In the genomic region with DNA sequence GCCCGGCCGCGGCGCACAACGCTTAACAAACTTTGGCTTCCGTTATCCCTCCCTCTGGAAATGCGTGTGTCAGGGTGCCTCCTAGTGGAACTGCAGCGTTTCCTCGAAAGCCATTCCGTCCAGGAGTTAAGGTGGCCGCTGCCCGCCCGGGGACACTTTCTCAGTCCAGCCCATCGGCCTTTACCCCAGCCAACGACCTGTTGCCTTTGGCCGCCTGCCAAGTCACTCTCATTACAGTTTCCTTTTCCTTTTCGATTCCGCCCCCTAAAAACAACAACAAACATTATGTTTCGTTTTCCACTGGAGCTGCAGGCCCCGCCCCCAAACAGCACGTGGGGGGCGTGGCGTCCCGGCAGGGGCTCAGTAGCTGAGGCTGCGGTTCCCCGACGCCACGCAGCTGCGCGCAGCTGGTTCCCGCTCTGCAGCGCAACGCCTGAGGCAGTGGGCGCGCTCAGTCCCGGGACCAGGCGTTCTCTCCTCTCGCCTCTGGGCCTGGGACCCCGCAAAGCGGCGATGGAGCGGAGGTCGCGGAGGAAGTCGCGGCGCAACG, we compare ENCODE assay signal across 8 cellular contexts. TPM values are rescaled to one million over a fixed set of nuclear protein-coding genes. Genes with fewer than 3 reads are reported as not detected.
A peak's percentile ranks its signal among the peaks of the same experiment; 100 is the strongest.
DNase-seq lines count a peak whose midpoint lies in the region; ATAC-seq and TF ChIP-seq lines count a peak whose summit lies in the region.

A gene (plus strand): TSS at position 363 of the 550 bp plus-strand sequence. CDS start 151 bp downstream, at position 514.

- H3K4me3 ChIP-seq in Panc1 (ENCODE audit: low read depth in 2 of 2, low read length in 2 of 2) (peak within 1 kb of the TSS; percentile 53 to 57), fibroblast of mammary gland (ENCODE audit: control insufficient read depth, low read depth, low read length) (peak within 1 kb of the TSS; percentile 57)
- peak within 1 kb of the TSS; percentile 100 for H3K4me3 ChIP-seq in naive thymus-derived CD4-positive, alpha-beta T cell (ENCODE audit: low read length)

- H3K27ac Mint-ChIP-seq in Calu3 (ENCODE audit: unreplicated experiment): peak within 1 kb of the TSS; percentile 85
- H3K27ac Mint-ChIP-seq in naive thymus-derived CD4-positive, alpha-beta T cell: peak within 1 kb of the TSS; percentile 94 to 100 (median 99)
- peak within 1 kb of the TSS; percentile 91 for H3K27ac Mint-ChIP-seq in stimulated activated memory B cell treated with anti-CD40 and anti-IgM and Interleukin-4, amounts not matched to agents 10 μg/mL and 1 μg/mL and 100 μg/mL, for 72 hours

- no peaks in the 10 kb centered on the region for H3K4me1 ChIP-seq in Panc1 (ENCODE audit: control insufficient read depth, insufficient read depth, low read length)
- H3K4me1 ChIP-seq in naive thymus-derived CD4-positive, alpha-beta T cell (ENCODE audit: control insufficient read depth in 2 of 2, insufficient read depth in 2 of 2, low read length in 2 of 2): peaks cover 5 to 6% of the 10 kb centered on the region in 2 donors

- H3K27ac ChIP-seq in Panc1 (ENCODE audit: low read length): no peak within 1 kb of the TSS
- H3K27ac ChIP-seq in naive thymus-derived CD4-positive, alpha-beta T cell (ENCODE audit: low read depth, low read length): peak within 1 kb of the TSS; percentile 72

- POLR2A ChIA-PET in Panc1 (lab: Charles Lee): no interaction called here
- POLR2A ChIA-PET in naive thymus-derived CD4-positive, alpha-beta T cell (lab: Charles Lee): interaction anchor here (0.6 to 4.2 kb wide), 15 partner anchors 8 to 1238 kb away, joined by 3 to 54 read pairs (median 5); a partner anchor contains a TSS

- peak within 1 kb of the TSS; percentile 78 for H3K4me3 Mint-ChIP-seq in Calu3 (ENCODE audit: low read depth, unreplicated experiment)
- peak within 1 kb of the TSS; percentile 87 to 100 (median 98) for H3K4me3 Mint-ChIP-seq in naive thymus-derived CD4-positive, alpha-beta T cell
- peak within 1 kb of the TSS; percentile 99 for H3K4me3 Mint-ChIP-seq in stimulated activated memory B cell treated with anti-CD40 and anti-IgM and Interleukin-4, amounts not matched to agents 10 μg/mL and 1 μg/mL and 100 μg/mL, for 72 hours

- BruUV-seq in Calu3 (replicated peaks; lab: Mats Ljungman, UMichigan) (no TSS peak), Panc1 (replicated peaks; lab: Mats Ljungman, UMichigan) (no TSS peak)

- H3K27me3 Mint-ChIP-seq in Calu3 (ENCODE audit: unreplicated experiment): no peaks in the 10 kb centered on the region
- no peaks in the 10 kb centered on the region for H3K27me3 Mint-ChIP-seq in naive thymus-derived CD4-positive, alpha-beta T cell
- H3K27me3 Mint-ChIP-seq in stimulated activated memory B cell treated with anti-CD40 and anti-IgM and Interleukin-4, amounts not matched to agents 10 μg/mL and 1 μg/mL and 100 μg/mL, for 72 hours: no peaks in the 10 kb centered on the region

- DNase-seq in Calu3 (peak; percentile 88), HS-27A (ENCODE audit: low read depth) (peak; percentile 86), Panc1 (ENCODE audit: low read depth, low spot score) (peak; percentile 80), activated T-helper 1 cell treated with Interleukin-2 at 50 U/mL for 16 hours (ENCODE audit: low read depth) (peak; percentile 86), fibroblast of mammary gland (ENCODE audit: low read depth) (peak; percentile 94)
- peak; percentile 90 to 94 (median 92) for DNase-seq in naive thymus-derived CD4-positive, alpha-beta T cell

- H3K9me3 Mint-ChIP-seq in Calu3 (ENCODE audit: low read depth, unreplicated experiment): no peaks in the 10 kb centered on the region
- peaks cover 0 to 4% (median 0%) of the 10 kb centered on the region in 11 donors for H3K9me3 Mint-ChIP-seq in naive thymus-derived CD4-positive, alpha-beta T cell
- H3K9me3 Mint-ChIP-seq in stimulated activated memory B cell treated with anti-CD40 and anti-IgM and Interleukin-4, amounts not matched to agents 10 μg/mL and 1 μg/mL and 100 μg/mL, for 72 hours: peaks cover 5% of the 10 kb centered on the region

- H3K36me3 Mint-ChIP-seq in Calu3 (ENCODE audit: insufficient read depth, unreplicated experiment): peaks cover 20% of the 10 kb centered on the region
- peaks cover 0 to 23% (median 0%) of the 10 kb centered on the region in 5 donors for H3K36me3 Mint-ChIP-seq in naive thymus-derived CD4-positive, alpha-beta T cell
- peaks cover 7% of the 10 kb centered on the region for H3K36me3 Mint-ChIP-seq in stimulated activated memory B cell treated with anti-CD40 and anti-IgM and Interleukin-4, amounts not matched to agents 10 μg/mL and 1 μg/mL and 100 μg/mL, for 72 hours

- no peaks in the 10 kb centered on the region for H3K9me3 ChIP-seq in Panc1 (ENCODE audit: control insufficient read depth, insufficient read depth, low read depth, low read length)
- H3K9me3 ChIP-seq in naive thymus-derived CD4-positive, alpha-beta T cell (ENCODE audit: control insufficient read depth in 2 of 3, low read length in 3 of 3): no peaks in the 10 kb centered on the region

- TF ChIP-seq CTCF in Calu3 (IDR thresholded peaks at IDR 0.05; ENCODE audit: unreplicated experiment): peak; percentile 35
- TF ChIP-seq CTCF in Panc1 (IDR thresholded peaks at IDR 0.05): peak; percentile 81
- TF ChIP-seq CTCF in fibroblast of mammary gland (conservative IDR thresholded peaks at IDR 0.05; ENCODE audit: control insufficient read depth, insufficient read depth, low read depth, low read length): peak; percentile 60

- intact Hi-C loops in Calu3 (cut with micrococcal nuclease; ENCODE audit: unreplicated experiment): loop anchor here (1.0 to 2.0 kb wide), 2 partner anchors 74 to 238 kb away; no protein-coding TSS in a partner anchor
- intact Hi-C loops in Panc1 (cut with micrococcal nuclease; ENCODE audit: unreplicated experiment): loop anchor here (2.0 to 5.0 kb wide), 3 partner anchors 80 to 238 kb away; a partner anchor contains a TSS
- intact Hi-C loops in naive thymus-derived CD4-positive, alpha-beta T cell (cut with micrococcal nuclease): loop anchor here (1.0 to 10.0 kb wide), 19 partner anchors 58 to 1520 kb away; a partner anchor contains a TSS

- peak; percentile 90 for ATAC-seq in GM19468 (IDR thresholded peaks at IDR 0.05; ENCODE audit: extremely low read depth, unreplicated experiment)
- ATAC-seq in Panc1: peak; percentile 97
- ATAC-seq in naive thymus-derived CD4-positive, alpha-beta T cell: peak; percentile 98
- ATAC-seq in stimulated activated memory B cell treated with anti-CD40 and anti-IgM and Interleukin-4, amounts not matched to agents 10 μg/mL and 1 μg/mL and 100 μg/mL, for 72 hours: peak; percentile 98

- in situ Hi-C loops in Panc1 (cut with HindIII; ENCODE audit: low pct_unique_long_range_greater_than_20kb, low sequenced_read_pairs): no loop called here

- no peaks in the 10 kb centered on the region for H3K36me3 ChIP-seq in Panc1 (ENCODE audit: control insufficient read depth, insufficient read depth, low read length)
- H3K36me3 ChIP-seq in naive thymus-derived CD4-positive, alpha-beta T cell (ENCODE audit: control insufficient read depth in 2 of 3, insufficient read depth in 3 of 3, low read length in 3 of 3): no peaks in the 10 kb centered on the region

- H3K27me3 ChIP-seq in Panc1 (ENCODE audit: control insufficient read depth, insufficient read depth, low read length): peaks cover 7% of the 10 kb centered on the region; the same call in 1 of the 2 replicates
- H3K27me3 ChIP-seq in naive thymus-derived CD4-positive, alpha-beta T cell (ENCODE audit: control insufficient read depth in 2 of 2, insufficient read depth in 2 of 2, low read length in 2 of 2): no peaks in the 10 kb centered on the region

- CTCF ChIA-PET in Calu3 (lab: Charles Lee) (interaction anchor here (0.9 to 2.0 kb wide), 5 partner anchors 78 to 423 kb away, joined by 3 to 15 read pairs (median 3); a partner anchor contains a TSS), Panc1 (lab: Charles Lee) (interaction anchor here (0.9 to 1.0 kb wide), 2 partner anchors 58 to 87 kb away, joined by 4 read pairs; no protein-coding TSS in a partner anchor)
- CTCF ChIA-PET in naive thymus-derived CD4-positive, alpha-beta T cell (lab: Charles Lee): interaction anchor here (0.7 to 1.4 kb wide), 5 partner anchors 14 to 238 kb away, joined by 3 to 5 read pairs (median 3); a partner anchor contains a TSS

- H3K4me1 Mint-ChIP-seq in Calu3 (ENCODE audit: low read depth, unreplicated experiment): no peaks in the 10 kb centered on the region
- H3K4me1 Mint-ChIP-seq in naive thymus-derived CD4-positive, alpha-beta T cell: peaks cover 10 to 52% (median 37%) of the 10 kb centered on the region in 7 donors
- H3K4me1 Mint-ChIP-seq in stimulated activated memory B cell treated with anti-CD40 and anti-IgM and Interleukin-4, amounts not matched to agents 10 μg/mL and 1 μg/mL and 100 μg/mL, for 72 hours: peaks cover 14% of the 10 kb centered on the region

RNA-seq across cellular contexts. Expression of the gene that starts here (rescaled TPM):
- 20.1 and 44.2 TPM in 2 replicates for total RNA-seq in Calu3 (2022)
- total RNA-seq in Panc1 (2021; ENCODE audit: unreplicated experiment): 6.7 TPM
- polyA plus RNA-seq in Panc1 (2012; ENCODE audit: insufficient read length): 0.58 TPM
- total RNA-seq in naive thymus-derived CD4-positive, alpha-beta T cell: 10 to 100 TPM; 11.8 to 52.5 (median 14.1) TPM
- 1 to 10 TPM; 8.2 to 9.1 TPM for polyA plus RNA-seq in naive thymus-derived CD4-positive, alpha-beta T cell
